Comparison of ENCODE assay signal across 9 cellular contexts in the genomic region with DNA sequence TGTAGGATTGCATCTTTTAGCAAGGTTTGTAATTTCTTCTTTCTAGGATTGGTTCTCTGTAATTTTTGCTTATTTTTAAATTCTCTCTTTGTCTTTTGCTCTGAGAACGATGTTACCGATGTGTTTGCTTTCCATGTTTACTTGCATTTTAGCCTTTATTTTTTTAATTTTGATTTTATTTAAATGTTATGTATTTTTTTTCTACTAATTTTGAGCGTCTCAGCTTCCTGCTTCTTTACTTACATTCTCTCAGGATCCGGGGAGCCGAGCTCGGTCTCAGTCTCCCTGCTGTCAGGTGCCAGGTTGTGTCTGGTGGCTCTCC. TPM values are rescaled to one million over a fixed set of nuclear protein-coding genes. Genes with fewer than 3 reads are reported as not detected.
DNase-seq lines count a peak whose midpoint lies in the region; ATAC-seq, FAIRE-seq and TF ChIP-seq lines count a peak whose summit lies in the region.
"Had no signal": no experiment of that assay in that cellular context is flagged by ENCODE, and none has a peak within 500 bp of the region (broad histone marks: within the 10 kb centered on the region; RNA-seq: fewer than 3 reads in every experiment).

No MANE protein-coding gene starts in this region.

- CTCF ChIA-PET in activated CD4-positive, alpha-beta T cell treated with anti-CD3 and anti-CD28 coated beads, Interleukin-2, amount 10 ng/mL, durations not matched to agents 7 days and 5 days (lab: Charles Lee) = interaction anchor here (0.7 to 6.3 kb wide), 19 partner anchors 10 to 297 kb away, joined by 3 to 70 read pairs (median 10); partner anchors contain the start of gene ANXA2R

- 25 to 35% methylated on average over 6 of the region's 6 CpGs for WGBS in testis, 2 donors

- peak overlapping the region; percentile 100 for H3K27ac Mint-ChIP-seq in activated CD4-positive, alpha-beta T cell treated with anti-CD3 and anti-CD28 coated beads, Interleukin-2, amount 10 ng/mL, durations not matched to agents 7 days and 5 days
- H3K27ac Mint-ChIP-seq in activated T-helper 2 cell treated with anti-CD3 and anti-CD28 coated beads, Interferon-gamma antibody, Interleukin-2, Interleukin-4, amounts not matched to agents 10 μg/mL and 5 μg/mL and 100 μg/mL, durations not matched to agents 14 hours and 24 hours and 36 hours = peak overlapping the region; percentile 99

- POLR2A ChIA-PET in activated CD4-positive, alpha-beta T cell treated with anti-CD3 and anti-CD28 coated beads, Interleukin-2, amount 10 ng/mL, durations not matched to agents 7 days and 5 days (lab: Charles Lee) = interaction anchor here (0.7 to 5.5 kb wide), 7 partner anchors 11 to 1115 kb away, joined by 3 to 108 read pairs (median 25); partner anchors contain the start of genes ANXA2R and RIMOC1

- no peaks in the 10 kb centered on the region for H3K36me3 ChIP-seq in kidney (ENCODE audit: control insufficient read depth in 1 of 2, insufficient read depth in 2 of 2, low read length in 2 of 2)
- H3K36me3 ChIP-seq in testis (ENCODE audit: low read depth, missing control alignments) = no peaks in the 10 kb centered on the region

- ATAC-seq in HG03135 (IDR thresholded peaks at IDR 0.05; ENCODE audit: unreplicated experiment) = no peak

- FAIRE-seq in kidney (lab: Jason Lieb, UNC) = no peak
- FAIRE-seq: D721Med had no signal

- H3K4me3 Mint-ChIP-seq in activated CD4-positive, alpha-beta T cell treated with anti-CD3 and anti-CD28 coated beads, Interleukin-2, amount 10 ng/mL, durations not matched to agents 7 days and 5 days = peak overlapping the region; percentile 99
- peak overlapping the region; percentile 96 for H3K4me3 Mint-ChIP-seq in activated T-helper 2 cell treated with anti-CD3 and anti-CD28 coated beads, Interferon-gamma antibody, Interleukin-2, Interleukin-4, amounts not matched to agents 10 μg/mL and 5 μg/mL and 100 μg/mL, durations not matched to agents 14 hours and 24 hours and 36 hours (ENCODE audit: low read depth)

- no peaks in the 10 kb centered on the region for H3K27me3 Mint-ChIP-seq in activated CD4-positive, alpha-beta T cell treated with anti-CD3 and anti-CD28 coated beads, Interleukin-2, amount 10 ng/mL, durations not matched to agents 7 days and 5 days
- no peaks in the 10 kb centered on the region for H3K27me3 Mint-ChIP-seq in activated T-helper 2 cell treated with anti-CD3 and anti-CD28 coated beads, Interferon-gamma antibody, Interleukin-2, Interleukin-4, amounts not matched to agents 10 μg/mL and 5 μg/mL and 100 μg/mL, durations not matched to agents 14 hours and 24 hours and 36 hours (ENCODE audit: low read depth)

- H3K27ac ChIP-seq in kidney (ENCODE audit: low read depth in 2 of 2, low read length in 2 of 2) (peak overlapping the region in 1 of 2 donors; percentile 9), testis (peak overlapping the region in 1 of 2 donors; percentile 93)

- H3K9me3 ChIP-seq in kidney (ENCODE audit: control insufficient read depth in 1 of 2, low read length in 2 of 2) = peaks cover 0 to 7% of the 10 kb centered on the region in 2 donors
- no peaks in the 10 kb centered on the region for H3K9me3 ChIP-seq in testis

- H3K9me3 Mint-ChIP-seq in activated CD4-positive, alpha-beta T cell treated with anti-CD3 and anti-CD28 coated beads, Interleukin-2, amount 10 ng/mL, durations not matched to agents 7 days and 5 days = peaks cover 2% of the 10 kb centered on the region
- H3K9me3 Mint-ChIP-seq in activated T-helper 2 cell treated with anti-CD3 and anti-CD28 coated beads, Interferon-gamma antibody, Interleukin-2, Interleukin-4, amounts not matched to agents 10 μg/mL and 5 μg/mL and 100 μg/mL, durations not matched to agents 14 hours and 24 hours and 36 hours = no peaks in the 10 kb centered on the region

- DNase-seq in activated CD4-positive, alpha-beta T cell treated with anti-CD3 and anti-CD28 coated beads, Interleukin-2, amount 10 ng/mL, durations not matched to agents 7 days and 5 days = no peak
- no peak for DNase-seq in activated CD4-positive, alpha-beta T cell treated with anti-CD3 and anti-CD28 coated beads, Interleukin-2, amount 50 U/mL, for 48 hours
- no peak for DNase-seq in activated T-helper 2 cell treated with anti-CD3 and anti-CD28 coated beads, Interferon-gamma antibody, Interleukin-2, Interleukin-4, amounts not matched to agents 10 μg/mL and 5 μg/mL and 100 μg/mL, durations not matched to agents 14 hours and 24 hours and 36 hours (ENCODE audit: low spot score)
- DNase-seq in kidney = no peak
- no peak for DNase-seq in testis
- no peak for DNase-seq in glomerular visceral epithelial cell (ENCODE audit: extremely low spot score)
- DNase-seq in DMS153 (lab: John Stamatoyannopoulos, UW) = no peak

- H3K4me3 ChIP-seq in kidney (ENCODE audit: low read length in 2 of 2) (peak overlapping the region; percentile 59 to 73), testis (peak overlapping the region; percentile 57)

- H3K36me3 Mint-ChIP-seq in activated CD4-positive, alpha-beta T cell treated with anti-CD3 and anti-CD28 coated beads, Interleukin-2, amount 10 ng/mL, durations not matched to agents 7 days and 5 days (ENCODE audit: low read depth) = peaks cover 13% of the 10 kb centered on the region
- H3K36me3 Mint-ChIP-seq in activated T-helper 2 cell treated with anti-CD3 and anti-CD28 coated beads, Interferon-gamma antibody, Interleukin-2, Interleukin-4, amounts not matched to agents 10 μg/mL and 5 μg/mL and 100 μg/mL, durations not matched to agents 14 hours and 24 hours and 36 hours (ENCODE audit: low read depth) = peaks cover 5% of the 10 kb centered on the region

- intact Hi-C loops in activated T-helper 2 cell treated with anti-CD3 and anti-CD28 coated beads, Interferon-gamma antibody, Interleukin-2, Interleukin-4, amounts not matched to agents 10 μg/mL and 5 μg/mL and 100 μg/mL, durations not matched to agents 14 hours and 24 hours and 36 hours (cut with micrococcal nuclease) = loop anchor here (1.0 to 10.0 kb wide), 3 partner anchors 24 to 1114 kb away; partner anchors contain the start of gene RIMOC1
- intact Hi-C loops in kidney (cut with DNase I) = no loop called here
- intact Hi-C loops in testis (cut with DNase I; ENCODE audit: low total_unique reads) = no loop called here

- H3K9ac ChIP-seq in kidney (ENCODE audit: low read length in 2 of 2) = no peak overlapping the region

- no peaks in the 10 kb centered on the region for H3K4me1 ChIP-seq in kidney (ENCODE audit: control insufficient read depth in 1 of 2, insufficient read depth in 1 of 2, low read depth in 1 of 2, low read length in 2 of 2)
- peaks cover 4% of the 10 kb centered on the region for H3K4me1 ChIP-seq in testis

- no peak for TF ChIP-seq POLR2A in testis (IDR thresholded peaks at IDR 0.05)

- H3K4me1 Mint-ChIP-seq in activated CD4-positive, alpha-beta T cell treated with anti-CD3 and anti-CD28 coated beads, Interleukin-2, amount 10 ng/mL, durations not matched to agents 7 days and 5 days = peaks cover 43% of the 10 kb centered on the region
- peaks cover 40% of the 10 kb centered on the region for H3K4me1 Mint-ChIP-seq in activated T-helper 2 cell treated with anti-CD3 and anti-CD28 coated beads, Interferon-gamma antibody, Interleukin-2, Interleukin-4, amounts not matched to agents 10 μg/mL and 5 μg/mL and 100 μg/mL, durations not matched to agents 14 hours and 24 hours and 36 hours (ENCODE audit: low read depth)

- TF ChIP-seq CTCF in kidney (IDR thresholded peaks at IDR 0.05; ENCODE audit: borderline replicate concordance, extremely low read depth, insufficient read depth) (no peak), testis (IDR thresholded peaks at IDR 0.05) (no peak)

- no peaks in the 10 kb centered on the region for H3K27me3 ChIP-seq in testis

RNA-seq across cellular contexts. Expression of gene ANXA2R, which starts 20.9 kb away (rescaled TPM):
- 10 to 100 TPM; 29.5 to 32.0 TPM for total RNA-seq in activated CD4-positive, alpha-beta T cell treated with anti-CD3 and anti-CD28 coated beads, Interleukin-2, amount 10 ng/mL, durations not matched to agents 7 days and 5 days
- total RNA-seq in activated T-helper 2 cell treated with anti-CD3 and anti-CD28 coated beads, Interferon-gamma antibody, Interleukin-2, Interleukin-4, amounts not matched to agents 10 μg/mL and 5 μg/mL and 100 μg/mL, durations not matched to agents 14 hours and 24 hours and 36 hours = 2.1 and 2.5 TPM in 2 replicates
- 4.6 TPM for total RNA-seq in kidney
- 2.0 TPM for polyA plus RNA-seq in kidney (ENCODE audit: insufficient read depth, low read depth, low replicate concordance)
- total RNA-seq in testis = 10 to 100 TPM in 1 of 2 donors, 1 to 10 TPM in 1; 5.1 to 10.2 TPM
- polyA plus RNA-seq in testis (ENCODE audit: insufficient read depth, low read depth, low replicate concordance) = 1.6 TPM
